Comparison of ENCODE assay signal across 16 cellular contexts in the genomic region with DNA sequence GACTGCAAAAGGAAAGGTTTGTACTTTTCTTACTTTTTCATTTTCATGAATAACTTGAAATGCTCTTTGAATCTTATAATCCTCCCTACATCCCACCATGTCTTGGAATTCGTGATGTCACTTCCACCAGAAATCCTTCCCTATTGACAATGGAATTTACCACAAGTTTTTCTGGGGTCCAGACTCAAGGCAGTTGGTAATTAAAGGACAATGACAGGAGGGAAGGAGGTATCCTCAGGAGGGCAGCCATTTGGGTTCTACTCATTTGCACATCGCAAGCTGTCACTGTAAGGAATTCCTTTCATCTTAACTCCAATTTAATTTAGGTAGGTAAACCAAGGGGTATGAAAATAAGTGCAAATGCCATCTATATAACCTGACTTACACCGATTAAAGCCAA. TPM values are rescaled to one million over a fixed set of nuclear protein-coding genes. Genes with fewer than 3 reads are reported as not detected.
A peak's percentile ranks its signal among the peaks of the same experiment; 100 is the strongest.
DNase-seq lines count a peak whose midpoint lies in the region; ATAC-seq and TF ChIP-seq lines count a peak whose summit lies in the region.
"Had no signal": no experiment of that assay in that cellular context is flagged by ENCODE, and none has a peak within 500 bp of the region (broad histone marks: within the 10 kb centered on the region; RNA-seq: fewer than 3 reads in every experiment).

No MANE protein-coding gene starts in this region.

- H3K36me3 ChIP-seq in SJSA1 (no peaks in the 10 kb centered on the region), ovary (no peaks in the 10 kb centered on the region), gastrocnemius medialis (no peaks in the 10 kb centered on the region), spleen (no peaks in the 10 kb centered on the region)

- in situ Hi-C loops in gastrocnemius medialis (cut with MboI; ENCODE audit: low sequenced_read_pairs in 4 of 4) = no loop called here

- ATAC-seq in gastrocnemius medialis = no peak
- no peak for ATAC-seq in HG02571 (IDR thresholded peaks at IDR 0.05; ENCODE audit: unreplicated experiment)
- ATAC-seq: PC-3; stimulated activated effector memory CD8-positive, alpha-beta T cell treated with anti-CD3 and anti-CD28 coated beads, Interleukin-12 subunit alpha, Interleukin-12 subunit beta, amount 100 ng/mL, for 72 hours had no signal

- H3K27me3 ChIP-seq in AG04450 (ENCODE audit: control insufficient read depth, insufficient read depth, low read length) = no peaks in the 10 kb centered on the region
- H3K27me3 ChIP-seq in SJSA1 (replicated peaks) = no peaks in the 10 kb centered on the region
- H3K27me3 ChIP-seq in ovary = no peaks in the 10 kb centered on the region
- no peaks in the 10 kb centered on the region for H3K27me3 ChIP-seq in gastrocnemius medialis
- no peaks in the 10 kb centered on the region for H3K27me3 ChIP-seq in spleen (replicated peaks in 1 of 7)

- WGBS in ovary, 3 donors = 57 to 73% (median 61%) methylated on average over 3 of the region's 3 CpGs
- 84 to 89% (median 88%) methylated on average over 3 of the region's 3 CpGs for WGBS in spleen, 5 donors

- H3K4me3 ChIP-seq in AG04450 (ENCODE audit: low read depth, low read length) = no peak overlapping the region
- H3K4me3 ChIP-seq in SJSA1 = no peak overlapping the region
- peak overlapping the region; percentile 21 for H3K4me3 ChIP-seq in fibroblast of pulmonary artery (replicated peaks; ENCODE audit: low read depth, low read length)
- peak overlapping the region; percentile 13 for H3K4me3 ChIP-seq in ovary
- no peak overlapping the region for H3K4me3 ChIP-seq in gastrocnemius medialis
- no peak overlapping the region for H3K4me3 ChIP-seq in spleen

- no peak for TF ChIP-seq POLR2A in ovary (IDR thresholded peaks at IDR 0.05)
- no peak for TF ChIP-seq POLR2A in gastrocnemius medialis (IDR thresholded peaks at IDR 0.05)
- TF ChIP-seq POLR2A in spleen (IDR thresholded peaks at IDR 0.05) = no peak

- no peak for TF ChIP-seq CTCF in AG04450 (IDR thresholded peaks at IDR 0.05; ENCODE audit: low read depth, low read length)
- no peak for TF ChIP-seq CTCF in fibroblast of pulmonary artery (IDR thresholded peaks at IDR 0.05; ENCODE audit: low read length, missing control alignments)
- no peak for TF ChIP-seq CTCF in ovary (IDR thresholded peaks at IDR 0.05)
- TF ChIP-seq CTCF in gastrocnemius medialis (IDR thresholded peaks at IDR 0.05 in 4 of 5, conservative IDR thresholded peaks at IDR 0.05 in 1 of 5) = no peak
- TF ChIP-seq CTCF in spleen (IDR thresholded peaks at IDR 0.05 in 8 of 11, conservative IDR thresholded peaks at IDR 0.05 in 3 of 11) = no peak

- H3K4me1 ChIP-seq in SJSA1 (replicated peaks) (peaks cover 46% of the 10 kb centered on the region), ovary (ENCODE audit: insufficient read depth) (peaks cover 19% of the 10 kb centered on the region), gastrocnemius medialis (peaks cover 5 to 8% of the 10 kb centered on the region in 2 donors), spleen (peaks cover 0 to 27% (median 8%) of the 10 kb centered on the region in 6 donors)

- DNase-seq in AG04450 (ENCODE audit: low read depth, low spot score) (no peak), SJSA1 (ENCODE audit: low read depth in 1 of 2, low spot score in 2 of 2) (no peak), fibroblast of pulmonary artery (ENCODE audit: low read depth) (peak; percentile 66), ovary (no peak), gastrocnemius medialis (no peak), spleen (no peak)
- no peak for DNase-seq in activated CD4-positive, alpha-beta T cell treated with anti-CD3 and anti-CD28 coated beads for 4 hours
- DNase-seq: activated effector memory CD4-positive, alpha-beta T cell treated with Interleukin-2 at 50 U/mL for 16 hours; KG1; NCI-H1092; NCI-H69; PC-3; SW 1271 had no signal

- H3K27ac ChIP-seq in AG04450 (ENCODE audit: low read depth, low read length) (peak overlapping the region; percentile 90), SJSA1 (peak overlapping the region; percentile 68), ovary (peak overlapping the region; percentile 19 to 90), gastrocnemius medialis (no peak overlapping the region), spleen (peak overlapping the region in 1 of 8 donors; percentile 64)

- CTCF ChIA-PET in AG04450 (lab: Charles Lee) = interaction anchor here (2.1 kb wide), 1 partner anchor 127 kb away, joined by 11 read pairs; no protein-coding TSS in a partner anchor

- POLR2A ChIA-PET in AG04450 (lab: Yijun Ruan, JAX) = no interaction called here

- TF ChIP-seq EP300 in ovary (IDR thresholded peaks at IDR 0.05) = no peak

- H3K9me3 ChIP-seq in AG04450 (ENCODE audit: control insufficient read depth, insufficient read depth, low read length) (no peaks in the 10 kb centered on the region), SJSA1 (replicated peaks) (no peaks in the 10 kb centered on the region), ovary (no peaks in the 10 kb centered on the region), gastrocnemius medialis (no peaks in the 10 kb centered on the region), spleen (no peaks in the 10 kb centered on the region)

- intact Hi-C loops in ovary (cut with DNase I) = loop anchor here in 2 of 4 donors (5.0 to 10.0 kb wide), 2 partner anchors 58 to 60 kb away; no protein-coding TSS in a partner anchor
- intact Hi-C loops in gastrocnemius medialis (cut with DNase I; ENCODE audit: low total_unique reads) = no loop called here
- intact Hi-C loops in spleen (cut with DNase I; ENCODE audit: low total_unique reads) = no loop called here

RNA-seq across cellular contexts. Expression of a gene that starts 21.9 kb away (rescaled TPM):
- polyA plus RNA-seq in AG04450 (2011; rRNA removed) (813 and 964 TPM in 2 replicates), ovary (100 to 1,000 TPM in 1 of 2 donors, 10 to 100 TPM in 1; 34.4 to 102 TPM), spleen (under 1 TPM; 0.70 to 1.00 (median 0.90) TPM)
- 234 and 241 TPM in 2 replicates for polyA minus RNA-seq in AG04450 (2011; rRNA and poly(A)+ RNA removed)
- 8.3 and 10.9 TPM in 2 replicates for total RNA-seq in SJSA1 (2014; rRNA removed; shearing (Covaris generic))
- total RNA-seq in ovary (100 to 1,000 TPM in 1 of 7 donors, 10 to 100 TPM in 6; 32.2 to 145 (median 60.4) TPM), gastrocnemius medialis (1 to 10 TPM in 2 of 4 donors, under 1 TPM in 1, not detected in 1; 0.62 to 2.5 (median 1.6) TPM), spleen (1 to 10 TPM in 5 of 7 donors, under 1 TPM in 2; 0.54 to 3.1 (median 2.2) TPM)
- total RNA-seq: activated CD8-positive, alpha-beta memory T cell treated with anti-CD3 and anti-CD28 coated beads for 36 hours had no signal

Comparison
In these comparisons a context has a peak if more than half of its experiments do, and no peak if none do; other contexts are left out.
1. H3K27ac ChIP-seq: peak in AG04450 (single experiment), SJSA1 (single experiment) and ovary (2 of 2); none in gastrocnemius medialis (0 of 4).
2. H3K4me3 ChIP-seq: peak in fibroblast of pulmonary artery (single experiment) and ovary (single experiment); none in AG04450 (single experiment), SJSA1 (single experiment), gastrocnemius medialis (0 of 4) and spleen (0 of 8).